In genomic region chr15:66488525-66488924, GRCh38 we compare ENCODE assay signal across 28 cellular contexts.
"Had no signal": no experiment of that assay in that cellular context is flagged by ENCODE, and none has a peak within 500 bp of the region (broad histone marks: within the 10 kb centered on the region; RNA-seq: fewer than 3 reads in every experiment).

No MANE protein-coding gene starts in this region.

- H3K9me3 Mint-ChIP-seq: naive thymus-derived CD4-positive, alpha-beta T cell; nephron; neural progenitor cell; stimulated activated naive CD8-positive, alpha-beta T cell treated with anti-CD3 and anti-CD28 coated beads, Interleukin-15, amount 100 ng/mL, for 72 hours had no signal

- DNase-seq: dermis blood vessel endothelial cell; effector memory CD4-positive, alpha-beta T cell; erythroblast; esophagus squamous epithelium; foreskin melanocyte; glutamatergic neuron; heart right ventricle; hippocampal formation; kidney glomerular epithelial cell; mesenchymal stem cell; midbrain; naive thymus-derived CD4-positive, alpha-beta T cell; posterior cingulate gyrus; psoas muscle; right cardiac atrium; small intestine; stimulated activated CD4-positive, alpha-beta T cell treated with anti-CD3 and anti-CD28 coated beads, Interleukin-15, amount 100 ng/mL, for 24 hours; stimulated activated CD4-positive, alpha-beta T cell treated with anti-CD3 and anti-CD28 coated beads, Interleukin-4, amount 100 ng/mL, for 1 hour; stimulated activated CD8-positive, alpha-beta memory T cell treated with anti-CD3 and anti-CD28 coated beads, Interleukin-4, amount 100 ng/mL, for 48 hours; stimulated activated naive CD4-positive, alpha-beta T cell; stimulated activated naive CD8-positive, alpha-beta T cell treated with anti-CD3 and anti-CD28 coated beads, Interleukin-15, amount 100 ng/mL, for 72 hours; transverse colon; upper lobe of right lung; uterus had no signal

- H3K4me3 ChIP-seq: coronary artery, esophagus squamous epithelium, heart right ventricle, neural progenitor cell, psoas muscle, suprapubic skin, transverse colon, upper lobe of right lung, uterus had no signal

- H3K27ac ChIP-seq: neural progenitor cell, psoas muscle, suprapubic skin, transverse colon, upper lobe of right lung, uterus had no signal

- H3K4me3 Mint-ChIP-seq: nephron; neural progenitor cell; stimulated activated naive CD8-positive, alpha-beta T cell treated with anti-CD3 and anti-CD28 coated beads, Interleukin-15, amount 100 ng/mL, for 72 hours had no signal

- H3K27me3 Mint-ChIP-seq: naive thymus-derived CD4-positive, alpha-beta T cell; stimulated activated naive CD8-positive, alpha-beta T cell treated with anti-CD3 and anti-CD28 coated beads, Interleukin-15, amount 100 ng/mL, for 72 hours had no signal

- H3K36me3 ChIP-seq: uterus had no signal

- H3K4me1 Mint-ChIP-seq: nephron; neural progenitor cell; stimulated activated naive CD8-positive, alpha-beta T cell treated with anti-CD3 and anti-CD28 coated beads, Interleukin-15, amount 100 ng/mL, for 72 hours had no signal

- H3K27ac Mint-ChIP-seq: nephron, neural progenitor cell had no signal

- ATAC-seq: naive thymus-derived CD4-positive, alpha-beta T cell; right cardiac atrium; stimulated activated naive CD8-positive, alpha-beta T cell treated with anti-CD3 and anti-CD28 coated beads, Interleukin-15, amount 100 ng/mL, for 72 hours had no signal

- H3K9me3 ChIP-seq: esophagus squamous epithelium, heart right ventricle, psoas muscle, suprapubic skin, transverse colon, upper lobe of right lung, uterus had no signal

- H3K9ac ChIP-seq: neural progenitor cell had no signal

- H3K4me1 ChIP-seq: neural progenitor cell, transverse colon, upper lobe of right lung, uterus had no signal

- H3K27me3 ChIP-seq: esophagus squamous epithelium, heart right ventricle, neural progenitor cell, suprapubic skin, transverse colon, upper lobe of right lung, uterus had no signal
